1 cellular context compared by ENCODE assay signal in genomic region chr14:92801917-92802316, GRCh38.
TF ChIP-seq lines count a peak whose summit lies in the region.

No MANE protein-coding gene starts in this region.

TF ChIP-seq in K562, 482 proteins besides CTCF, POLR2A, EP300 and RAD21:
- no peak for TF ChIP-seq NFXL1 (CRISPR knock-in tag; IDR thresholded peaks at IDR 0.05)
- no peak for TF ChIP-seq LCOR (CRISPR knock-in tag; IDR thresholded peaks at IDR 0.05)
- peak; percentile 67 for TF ChIP-seq ZNF316 (IDR thresholded peaks at IDR 0.05)
- TF ChIP-seq C11orf30 (IDR thresholded peaks at IDR 0.05; ENCODE audit: low read depth), result peak; percentile 52; the same call in 1 of the 2 replicates
